In the genomic region with DNA sequence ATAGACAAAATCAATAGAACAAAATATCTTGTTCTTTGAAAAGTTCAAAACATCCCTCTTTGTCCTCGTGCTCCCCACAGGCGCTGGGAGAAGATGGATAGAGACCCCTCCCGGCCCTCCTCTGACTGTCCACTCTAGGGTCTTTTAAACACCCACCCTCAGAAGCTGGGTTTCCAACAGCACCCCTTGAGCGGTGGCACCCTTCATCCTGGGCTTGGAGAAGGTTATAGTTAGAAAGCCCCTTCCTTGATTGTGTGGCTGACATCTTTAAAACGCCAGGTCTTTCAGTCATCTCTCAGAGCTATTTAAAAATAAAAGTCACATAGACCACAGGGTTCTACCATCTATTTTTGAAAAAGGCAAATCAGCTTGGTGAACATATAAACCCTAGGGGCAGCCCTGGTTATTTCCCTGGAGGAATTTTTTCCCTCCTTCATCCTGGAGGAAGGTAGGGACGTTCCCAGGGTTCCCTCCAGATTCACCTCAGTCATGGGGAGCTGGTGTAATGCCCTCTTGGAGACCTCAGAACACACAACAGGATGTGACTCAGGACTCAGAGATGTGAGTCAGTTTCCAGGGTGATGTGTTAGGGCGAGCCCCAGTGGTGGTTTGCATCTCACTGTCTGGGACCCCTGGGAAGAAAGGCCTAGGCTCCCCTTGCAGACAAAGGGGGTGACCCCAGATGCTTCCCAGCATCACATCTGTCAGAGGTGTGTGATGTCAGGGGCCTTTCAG, we compare ENCODE assay signal across 8 cellular contexts.
A peak's percentile ranks its signal among the peaks of the same experiment; 100 is the strongest.
DNase-seq lines count a peak whose midpoint lies in the region; ATAC-seq lines count a peak whose summit lies in the region.

No MANE protein-coding gene starts in this region.

- ATAC-seq in GM18861 (IDR thresholded peaks at IDR 0.05; ENCODE audit: unreplicated experiment): peak; percentile 80

- DNase-seq in Kasumi-1 (lab: John Stamatoyannopoulos, UW): peak; percentile 39 to 43
- DNase-seq in activated CD8-positive, alpha-beta memory T cell treated with anti-CD3 and anti-CD28 coated beads, Interleukin-2, amount 50 U/mL, for 1 hour (ENCODE audit: extremely low read depth): peak; percentile 27
- peak; percentile 88 for DNase-seq in fibroblast of peridontal ligament (ENCODE audit: extremely low read depth)
- peak; percentile 64 to 72 for DNase-seq in stimulated activated CD4-positive, alpha-beta T cell treated with anti-CD3 and anti-CD28 coated beads, Interleukin-2, amount 100 ng/mL, for 24 hours
- no peak for DNase-seq in iPS-NIHi7 (ENCODE audit: extremely low spot score)
- DNase-seq in NCI-H774 (lab: John Stamatoyannopoulos, UW): no peak
- no peak for DNase-seq in COR-L47 (lab: John Stamatoyannopoulos, UW)

Comparison
In these comparisons a context has a peak if more than half of its experiments do, and no peak if none do; other contexts are left out.
1. DNase-seq: peak in Kasumi-1 (2 of 2), activated CD8-positive, alpha-beta memory T cell treated with anti-CD3 and anti-CD28 coated beads, Interleukin-2, amount 50 U/mL, for 1 hour (single experiment), fibroblast of peridontal ligament (single experiment) and stimulated activated CD4-positive, alpha-beta T cell treated with anti-CD3 and anti-CD28 coated beads, Interleukin-2, amount 100 ng/mL, for 24 hours (2 of 2); none in iPS-NIHi7 (single experiment), NCI-H774 (single experiment) and COR-L47 (single experiment).